18 cellular contexts compared by ENCODE assay signal in genomic region chr1:210323957-210324356, GRCh38.
"Had no signal": no experiment of that assay in that cellular context is flagged by ENCODE, and none has a peak within 500 bp of the region (broad histone marks: within the 10 kb centered on the region; RNA-seq: fewer than 3 reads in every experiment).

No MANE protein-coding gene starts in this region.

- FAIRE-seq: kidney had no signal

- DNase-seq: effector memory CD8-positive, alpha-beta T cell; gastrocnemius medialis; head of caudate nucleus; kidney; natural killer cell; occipital lobe; ovary; posterior cingulate gyrus; psoas muscle; right cardiac atrium; sigmoid colon; stimulated activated CD4-positive, alpha-beta T cell treated with anti-CD3 and anti-CD28 coated beads, Interleukin-4, amount 100 ng/mL, for 4 hours; stimulated activated naive CD8-positive, alpha-beta T cell treated with anti-CD3 and anti-CD28 coated beads, Interleukin-15, Interleukin-2, amounts not matched to agents 100 U/mL and 50 U/mL, for 24 hours; substantia nigra; testis; tibial artery had no signal

- ATAC-seq: effector memory CD8-positive, alpha-beta T cell; gastrocnemius medialis; left lobe of liver; natural killer cell; psoas muscle; right cardiac atrium; stimulated activated memory B cell treated with anti-CD40 and anti-IgM and Interleukin-4, amounts not matched to agents 10 μg/mL and 1 μg/mL and 100 μg/mL, for 72 hours; stimulated activated naive CD8-positive, alpha-beta T cell treated with anti-CD3 and anti-CD28 coated beads, Interleukin-15, Interleukin-2, amounts not matched to agents 100 U/mL and 50 U/mL, for 24 hours had no signal
